19 cellular contexts compared by ENCODE assay signal in the genomic region with DNA sequence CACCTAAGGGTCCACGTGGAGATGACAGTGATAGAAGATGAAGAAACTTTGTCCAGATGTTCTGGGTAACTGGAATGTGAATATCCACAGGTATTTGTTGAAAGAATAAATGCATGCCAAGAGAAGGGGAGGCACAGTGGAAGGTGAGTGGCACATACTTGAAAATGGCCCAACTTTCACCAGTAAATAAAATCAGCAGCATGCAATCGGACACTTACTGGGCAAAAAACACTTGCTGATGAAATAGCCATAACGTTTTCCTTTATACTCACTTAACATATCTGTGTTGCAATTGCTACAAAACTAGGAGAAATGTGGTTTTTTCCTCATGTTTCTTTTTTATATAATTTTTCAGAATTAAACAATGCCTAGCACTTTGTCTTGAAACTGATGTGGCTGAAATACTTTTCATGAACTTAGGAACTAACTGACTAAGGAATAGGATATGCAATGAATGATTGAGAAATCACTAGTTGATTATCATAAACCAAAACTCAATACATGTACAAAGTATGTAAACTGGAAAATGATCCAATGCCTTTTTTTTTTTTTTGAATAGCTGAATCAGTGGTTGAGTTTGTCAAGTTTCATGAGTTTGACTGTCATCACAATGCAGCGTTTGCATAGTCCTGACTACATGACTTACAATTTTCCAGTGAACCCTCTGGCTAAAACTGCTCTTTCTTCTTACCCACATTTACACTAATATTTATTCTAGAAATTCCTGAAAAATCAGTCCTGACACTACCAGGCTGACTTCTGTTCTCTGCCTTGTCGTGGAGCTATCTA.
DNase-seq lines count a peak whose midpoint lies in the region; ATAC-seq and TF ChIP-seq lines count a peak whose summit lies in the region.
"Had no signal": no experiment of that assay in that cellular context is flagged by ENCODE, and none has a peak within 500 bp of the region (broad histone marks: within the 10 kb centered on the region; RNA-seq: fewer than 3 reads in every experiment).

No MANE protein-coding gene starts in this region.

- peak; percentile 23; the same call in 1 of the 2 replicates for ATAC-seq in PC-3
- no peak for ATAC-seq in stimulated activated memory B cell treated with anti-CD40 and anti-IgM and Interleukin-4, amounts not matched to agents 10 μg/mL and 1 μg/mL and 100 μg/mL, for 72 hours
- no peak for ATAC-seq in HG03039 (IDR thresholded peaks at IDR 0.05; ENCODE audit: unreplicated experiment)
- ATAC-seq: activated CD8-positive, alpha-beta T cell treated with anti-CD3 and anti-CD28 coated beads for 36 hours; effector memory CD8-positive, alpha-beta T cell had no signal

- H3K9me3 ChIP-seq in PC-3 (ENCODE audit: low read length) (no peaks in the 10 kb centered on the region), fibroblast of lung (ENCODE audit: control insufficient read depth, insufficient read depth, low read depth, low read length) (no peaks in the 10 kb centered on the region), osteoblast (ENCODE audit: low read depth, low read length) (no peaks in the 10 kb centered on the region), testis (no peaks in the 10 kb centered on the region)

- H3K4me2 ChIP-seq in PC-3 (ENCODE audit: low read length) (peak overlapping the region; percentile 45), fibroblast of lung (ENCODE audit: extremely low read depth, insufficient read depth, low read length) (no peak overlapping the region), osteoblast (ENCODE audit: insufficient read depth, low read length) (no peak overlapping the region)

- H3K4me1 ChIP-seq in PC-3 (ENCODE audit: insufficient read depth, low read length) = peaks cover 35% of the 10 kb centered on the region
- H3K4me1 ChIP-seq in fibroblast of lung (ENCODE audit: control insufficient read depth, extremely low read depth, insufficient read depth, low read length) = peaks cover 2% of the 10 kb centered on the region
- peaks cover 14% of the 10 kb centered on the region for H3K4me1 ChIP-seq in osteoblast (ENCODE audit: insufficient read depth, low read length)
- no peaks in the 10 kb centered on the region for H3K4me1 ChIP-seq in testis

- H3K4me3 ChIP-seq in PC-3 (ENCODE audit: low read length) (no peak overlapping the region), fibroblast of lung (replicated peaks in 1 of 4; ENCODE audit: control extremely low read depth in 1 of 4, insufficient read depth in 1 of 4, low read depth in 3 of 4, low read length in 4 of 4) (no peak overlapping the region), osteoblast (ENCODE audit: insufficient read depth, low read length) (no peak overlapping the region), testis (no peak overlapping the region)

- H3K4me1 Mint-ChIP-seq in stimulated activated memory B cell treated with anti-CD40 and anti-IgM and Interleukin-4, amounts not matched to agents 10 μg/mL and 1 μg/mL and 100 μg/mL, for 72 hours = peaks cover 6% of the 10 kb centered on the region
- H3K4me1 Mint-ChIP-seq: naive B cell had no signal

- no peaks in the 10 kb centered on the region for H3K36me3 ChIP-seq in PC-3 (ENCODE audit: low read depth, low read length)
- no peaks in the 10 kb centered on the region for H3K36me3 ChIP-seq in fibroblast of lung (ENCODE audit: control insufficient read depth, insufficient read depth, low read length)
- no peaks in the 10 kb centered on the region for H3K36me3 ChIP-seq in osteoblast (ENCODE audit: insufficient read depth, low read length)
- H3K36me3 ChIP-seq in testis (ENCODE audit: low read depth, missing control alignments) = no peaks in the 10 kb centered on the region

- no peak for TF ChIP-seq POLR2A in testis (IDR thresholded peaks at IDR 0.05)

- H4K20me1 ChIP-seq in PC-3 (ENCODE audit: low read length) = no peaks in the 10 kb centered on the region
- H4K20me1 ChIP-seq in fibroblast of lung (ENCODE audit: control insufficient read depth, extremely low read depth, insufficient read depth, low read length) = no peaks in the 10 kb centered on the region
- H4K20me1 ChIP-seq in osteoblast (ENCODE audit: insufficient read depth, low read length) = no peaks in the 10 kb centered on the region

- no peaks in the 10 kb centered on the region for H3F3A ChIP-seq in PC-3 (ENCODE audit: low read length, unreplicated experiment)

- H3K79me2 ChIP-seq in PC-3 (ENCODE audit: low read length) (no peaks in the 10 kb centered on the region), fibroblast of lung (ENCODE audit: control insufficient read depth, insufficient read depth, low read length) (no peaks in the 10 kb centered on the region), osteoblast (ENCODE audit: insufficient read depth, low read length) (no peaks in the 10 kb centered on the region)

- H3K9me3 Mint-ChIP-seq in stimulated activated memory B cell treated with anti-CD40 and anti-IgM and Interleukin-4, amounts not matched to agents 10 μg/mL and 1 μg/mL and 100 μg/mL, for 72 hours = no peaks in the 10 kb centered on the region
- H3K9me3 Mint-ChIP-seq: activated CD8-positive, alpha-beta T cell treated with anti-CD3 and anti-CD28 coated beads for 36 hours; effector memory CD8-positive, alpha-beta T cell; HFFc6; naive B cell had no signal

- no peak overlapping the region for H3K4me3 Mint-ChIP-seq in stimulated activated memory B cell treated with anti-CD40 and anti-IgM and Interleukin-4, amounts not matched to agents 10 μg/mL and 1 μg/mL and 100 μg/mL, for 72 hours
- H3K4me3 Mint-ChIP-seq: activated CD8-positive, alpha-beta T cell treated with anti-CD3 and anti-CD28 coated beads for 36 hours; effector memory CD8-positive, alpha-beta T cell; HFFc6; naive B cell had no signal

- intact Hi-C loops in PC-3 (cut with micrococcal nuclease) = no loop called here
- intact Hi-C loops in testis (cut with DNase I; ENCODE audit: low total_unique reads) = no loop called here

- CTCF ChIA-PET in PC-3 (lab: Charles Lee) = no interaction called here

- H3K36me3 Mint-ChIP-seq in stimulated activated memory B cell treated with anti-CD40 and anti-IgM and Interleukin-4, amounts not matched to agents 10 μg/mL and 1 μg/mL and 100 μg/mL, for 72 hours = no peaks in the 10 kb centered on the region
- H3K36me3 Mint-ChIP-seq: naive B cell had no signal

- H3K9me2 ChIP-seq in PC-3 (replicated peaks; ENCODE audit: low read length) = no peaks in the 10 kb centered on the region

- 0 out of 2 replicates have a peak overlapping the region, but pooled peaks have one; percentile 2 for H3K9ac ChIP-seq in PC-3 (ENCODE audit: low read length)
- H3K9ac ChIP-seq in fibroblast of lung (ENCODE audit: insufficient read depth, low read length) = no peak overlapping the region

- POLR2A ChIA-PET in PC-3 (lab: Charles Lee; ENCODE audit: unreplicated experiment) = no interaction called here

- H2AFZ ChIP-seq in PC-3 (ENCODE audit: low read length) = no peak overlapping the region
- H2AFZ ChIP-seq in fibroblast of lung (ENCODE audit: low read length) = no peak overlapping the region
- no peak overlapping the region for H2AFZ ChIP-seq in osteoblast (ENCODE audit: low read length)

- H3K27me3 ChIP-seq in PC-3 (ENCODE audit: low read length) (no peaks in the 10 kb centered on the region), fibroblast of lung (ENCODE audit: control insufficient read depth, insufficient read depth, low read length) (no peaks in the 10 kb centered on the region), osteoblast (ENCODE audit: insufficient read depth, low read length) (no peaks in the 10 kb centered on the region), testis (no peaks in the 10 kb centered on the region)

- WGBS in testis, 2 donors = 73 to 79% methylated on average over 5 of the region's 5 CpGs

- H3K27ac ChIP-seq in PC-3 (ENCODE audit: low read length) (peak overlapping the region; percentile 54), fibroblast of lung (ENCODE audit: insufficient read depth, low read length) (no peak overlapping the region), osteoblast (ENCODE audit: low read depth, low read length) (no peak overlapping the region), testis (no peak overlapping the region)

- no peak overlapping the region for H3K27ac Mint-ChIP-seq in stimulated activated memory B cell treated with anti-CD40 and anti-IgM and Interleukin-4, amounts not matched to agents 10 μg/mL and 1 μg/mL and 100 μg/mL, for 72 hours
- H3K27ac Mint-ChIP-seq: activated CD8-positive, alpha-beta T cell treated with anti-CD3 and anti-CD28 coated beads for 36 hours; effector memory CD8-positive, alpha-beta T cell; HFFc6; naive B cell had no signal

- TF ChIP-seq CTCF in PC-3 (conservative IDR thresholded peaks at IDR 0.05; ENCODE audit: low read depth, low read length) (no peak), fibroblast of lung (conservative IDR thresholded peaks at IDR 0.05 in 1 of 2, IDR thresholded peaks at IDR 0.05 in 1 of 2; ENCODE audit: low read depth in 1 of 2, low read length in 2 of 2) (no peak), osteoblast (IDR thresholded peaks at IDR 0.05; ENCODE audit: extremely low read depth, low read depth, low read length) (no peak), testis (IDR thresholded peaks at IDR 0.05) (no peak)

- H3K27me3 Mint-ChIP-seq in stimulated activated memory B cell treated with anti-CD40 and anti-IgM and Interleukin-4, amounts not matched to agents 10 μg/mL and 1 μg/mL and 100 μg/mL, for 72 hours = no peaks in the 10 kb centered on the region
- H3K27me3 Mint-ChIP-seq: activated CD8-positive, alpha-beta T cell treated with anti-CD3 and anti-CD28 coated beads for 36 hours; effector memory CD8-positive, alpha-beta T cell had no signal

- peak; percentile 7 for DNase-seq in AG08396 (ENCODE audit: low spot score)
- peak; percentile 61 for DNase-seq in PC-3
- peak; percentile 70 to 86 for DNase-seq in fibroblast of lung (ENCODE audit: low read depth in 2 of 2)
- peak; percentile 36 for DNase-seq in osteoblast (ENCODE audit: insufficient read length, low spot score, missing footprints)
- no peak for DNase-seq in NCI-H146 treated with DMSO at 0.1 percent for 48 hours (lab: John Stamatoyannopoulos, UW; ENCODE audit: unreplicated experiment)
- no peak for DNase-seq in testis
- DNase-seq: activated CD8-positive, alpha-beta T cell treated with anti-CD3 and anti-CD28 coated beads for 36 hours; activated effector memory CD4-positive, alpha-beta T cell treated with Interleukin-2 at 50 U/mL for 16 hours; AML-193; DMS 273 treated with DMSO at 0.1 percent for 48 hours; effector memory CD8-positive, alpha-beta T cell; head of caudate nucleus; HFFc6; naive B cell; NCI-H1930; NCI-H510A treated with DMSO at 0.1 percent for 48 hours; stimulated activated CD4-positive, alpha-beta T cell treated with anti-CD3 and anti-CD28 coated beads, Interleukin-4, amount 100 ng/mL, for 24 hours had no signal

- no TSS peak for BruUV-seq in PC-3 (replicated peaks; lab: Mats Ljungman, UMichigan)

Comparison
In these comparisons a context has a peak if more than half of its experiments do, and no peak if none do; other contexts are left out.
1. DNase-seq: peak in AG08396 (single experiment), PC-3 (single experiment), fibroblast of lung (2 of 2) and osteoblast (single experiment); none in NCI-H146 treated with DMSO at 0.1 percent for 48 hours (single experiment) and testis (single experiment).